23 cellular contexts compared by ENCODE assay signal in the genomic region with DNA sequence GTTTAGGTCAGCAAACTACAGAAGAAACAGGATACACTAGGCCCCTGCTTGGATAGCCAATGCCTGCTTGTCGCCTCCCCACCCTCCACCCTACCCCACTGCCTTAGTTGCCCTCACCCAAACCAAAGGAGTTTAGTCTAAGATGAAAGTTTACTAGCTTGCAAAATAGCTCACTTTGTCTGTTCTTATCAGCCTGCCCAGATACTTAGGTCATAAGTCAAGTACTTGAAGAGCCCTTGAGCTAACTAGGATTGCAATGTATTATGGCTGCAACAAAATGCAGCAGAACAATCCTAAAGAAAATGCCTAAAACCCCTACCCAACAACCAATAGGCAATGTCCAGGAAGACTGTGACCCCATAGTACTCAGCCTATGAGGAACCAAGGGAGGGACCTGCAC.
"Had no signal": no experiment of that assay in that cellular context is flagged by ENCODE, and none has a peak within 500 bp of the region (broad histone marks: within the 10 kb centered on the region; RNA-seq: fewer than 3 reads in every experiment).

No MANE protein-coding gene starts in this region.

- DNase-seq: activated B cell treated with CpG ODN at 0.5 μM for 24 hours; activated CD4-positive, alpha-beta T cell treated with anti-CD3 and anti-CD28 coated beads for 1 hour; activated CD4-positive, alpha-beta T cell treated with anti-CD3 and anti-CD28 coated beads, Interleukin-2, amount 10 ng/mL, durations not matched to agents 24 days and 14 days; activated CD4-positive, alpha-beta T cell treated with anti-CD3 and anti-CD28 coated beads, Interleukin-2, amount 50 U/mL, for 48 hours; activated CD8-positive, alpha-beta memory T cell treated with anti-CD3 and anti-CD28 coated beads, Interleukin-2, amount 10 ng/mL, durations not matched to agents 7 days and 5 days; activated effector memory CD4-positive, alpha-beta T cell treated with Interleukin-2 at 50 U/mL for 16 hours; activated naive CD4-positive, alpha-beta T cell treated with Interleukin-2 at 50 U/mL for 16 hours; activated naive CD8-positive, alpha-beta T cell treated with anti-CD3 and anti-CD28 coated beads, Interleukin-2, amount 50 U/mL, for 24 hours; activated T-cell treated with anti-CD3 and anti-CD28 coated beads, Interleukin-2, amount 50 U/mL, for 24 hours; amygdala; KBM-7; NCI-H1092; NCI-H1417; NCI-H2029; NCI-H2107; NCI-H345; NCI-H510A; NCI-H69; NK-92 treated with Interleukin-12 subunit alpha and Interleukin-12 subunit beta, amount 100 ng/mL, for 24 hours; Peyer's patch; SHP77 treated with DMSO at 0.1 percent for 48 hours; T1000 had no signal

- H3K4me1 ChIP-seq: Peyer's patch had no signal

- ATAC-seq: activated CD8-positive, alpha-beta memory T cell treated with anti-CD3 and anti-CD28 coated beads, Interleukin-2, amount 10 ng/mL, durations not matched to agents 7 days and 5 days; activated naive CD4-positive, alpha-beta T cell treated with anti-CD3 and anti-CD28 coated beads, Interleukin-2, amount 50 U/mL, for 72 hours; activated naive CD8-positive, alpha-beta T cell treated with anti-CD3 and anti-CD28 coated beads, Interleukin-2, amount 50 U/mL, for 24 hours had no signal

- H3K36me3 ChIP-seq: Peyer's patch had no signal

- H3K27me3 ChIP-seq: Peyer's patch had no signal

- H3K4me3 ChIP-seq: Peyer's patch had no signal
